In the genomic region with DNA sequence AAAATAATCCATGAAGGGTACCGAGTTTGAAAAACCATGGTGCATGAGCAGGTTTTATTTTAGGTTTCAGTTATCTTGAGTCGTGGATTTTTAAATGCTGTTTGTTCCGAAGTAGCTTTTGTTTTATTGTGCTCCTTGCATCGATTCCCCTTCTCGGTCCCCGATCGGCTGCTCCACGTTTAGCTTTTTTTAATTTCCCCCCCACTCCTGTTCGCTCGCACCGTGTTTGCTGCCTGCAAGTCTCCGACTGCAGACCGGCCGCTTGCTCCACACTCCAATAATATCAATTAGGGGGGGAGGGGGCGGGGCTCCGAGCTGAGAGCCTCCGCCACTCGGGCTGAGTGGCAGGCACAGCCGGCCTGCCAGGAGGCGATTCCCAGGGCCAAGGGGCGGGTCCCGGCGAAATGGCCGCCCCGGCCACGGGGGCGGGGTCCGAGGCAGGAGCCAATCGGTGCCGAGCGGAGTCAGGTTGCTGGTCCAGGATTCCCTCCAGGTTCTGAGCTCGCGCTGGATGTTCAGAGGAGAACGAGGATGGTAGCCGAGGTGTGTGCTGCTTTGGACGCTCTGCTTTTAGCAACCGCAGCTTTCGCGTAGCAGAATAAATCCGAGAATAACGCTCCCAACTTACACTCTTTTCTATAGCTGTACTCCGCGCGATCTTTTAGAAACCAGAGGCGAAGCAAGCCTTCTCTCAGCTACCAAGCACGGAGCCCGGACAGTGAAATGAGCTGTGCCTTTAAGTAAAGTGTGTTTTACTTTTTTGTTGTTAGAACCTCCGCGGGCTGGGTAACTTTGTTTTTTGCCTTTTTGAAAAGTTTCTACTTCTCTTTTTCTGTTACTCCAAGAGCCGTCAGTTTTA, we compare ENCODE assay signal across 8 cellular contexts. TPM values are rescaled to one million over a fixed set of nuclear protein-coding genes. Genes with fewer than 3 reads are reported as not detected.
DNase-seq lines count a peak whose midpoint lies in the region; ATAC-seq and TF ChIP-seq lines count a peak whose summit lies in the region.

A gene (minus strand): TSS at position 256 of the 859 bp plus-strand sequence. CDS start 218 bp downstream, at position 38.

- H3K4me3 Mint-ChIP-seq in CD8-positive, alpha-beta T cell, result peak within 1 kb of the TSS; percentile 79
- peak within 1 kb of the TSS; percentile 80 for H3K4me3 Mint-ChIP-seq in activated naive CD8-positive, alpha-beta T cell treated with anti-CD3 and anti-CD28 coated beads, Interleukin-2, amount 10 ng/mL, durations not matched to agents 7 days and 5 days

- H3K27me3 ChIP-seq in CD8-positive, alpha-beta T cell (ENCODE audit: insufficient read depth, low read length), result peaks cover 15% of the 10 kb centered on the region
- H3K27me3 ChIP-seq in neural cell (ENCODE audit: insufficient read depth, low read depth, low read length), result peaks cover 30% of the 10 kb centered on the region
- peaks cover 0 to 42% of the 10 kb centered on the region in 2 donors for H3K27me3 ChIP-seq in tibial nerve

- H3K4me2 ChIP-seq in neural cell (ENCODE audit: low read length), result peak within 1 kb of the TSS; percentile 87

- H3F3A ChIP-seq in neural cell (ENCODE audit: insufficient read depth, low read length, poor library complexity, severe bottlenecking), result no peaks in the 10 kb centered on the region

- no peaks in the 10 kb centered on the region for H3K36me3 ChIP-seq in CD8-positive, alpha-beta T cell (ENCODE audit: insufficient read depth, low read length)
- H3K36me3 ChIP-seq in neural cell (ENCODE audit: insufficient read depth, low read length), result no peaks in the 10 kb centered on the region
- H3K36me3 ChIP-seq in tibial nerve, result no peaks in the 10 kb centered on the region

- WGBS in tibial nerve, 2 donors, result 1% methylated on average over 38 to 50 of the region's 50 CpGs

- TF ChIP-seq RAD21 in neural cell (conservative IDR thresholded peaks at IDR 0.05), result peak; percentile 48

- H2AFZ ChIP-seq in neural cell (ENCODE audit: low read depth, low read length), result peak within 1 kb of the TSS; percentile 54

- no peaks in the 10 kb centered on the region for H4K20me1 ChIP-seq in neural cell (ENCODE audit: insufficient read depth)

- H3K4me3 ChIP-seq in CD8-positive, alpha-beta T cell (ENCODE audit: low read depth, low read length), result peak within 1 kb of the TSS; percentile 47
- peak within 1 kb of the TSS; percentile 83 for H3K4me3 ChIP-seq in neural cell (ENCODE audit: low read length)
- H3K4me3 ChIP-seq in tibial nerve, result peak within 1 kb of the TSS; percentile 37 to 74 (median 52)

- TF ChIP-seq POLR2A in tibial nerve (IDR thresholded peaks at IDR 0.05), result peak; percentile 6 to 76

- no peak within 1 kb of the TSS for H3K27ac Mint-ChIP-seq in CD8-positive, alpha-beta T cell
- no peak within 1 kb of the TSS for H3K27ac Mint-ChIP-seq in activated naive CD8-positive, alpha-beta T cell treated with anti-CD3 and anti-CD28 coated beads, Interleukin-2, amount 10 ng/mL, durations not matched to agents 7 days and 5 days

- H3K4me1 Mint-ChIP-seq in CD8-positive, alpha-beta T cell (ENCODE audit: low read depth), result peaks cover 26% of the 10 kb centered on the region
- H3K4me1 Mint-ChIP-seq in activated naive CD8-positive, alpha-beta T cell treated with anti-CD3 and anti-CD28 coated beads, Interleukin-2, amount 10 ng/mL, durations not matched to agents 7 days and 5 days, result peaks cover 17% of the 10 kb centered on the region

- H3K9ac ChIP-seq in neural cell (ENCODE audit: low read length), result peak within 1 kb of the TSS; percentile 69

- POLR2A ChIA-PET in CD8-positive, alpha-beta T cell (lab: Charles Lee), result interaction anchor here (1.1 kb wide), 1 partner anchor 10 kb away, joined by 3 read pairs; no protein-coding TSS in a partner anchor
- POLR2A ChIA-PET in activated naive CD8-positive, alpha-beta T cell treated with anti-CD3 and anti-CD28 coated beads, Interleukin-2, amount 10 ng/mL, durations not matched to agents 7 days and 5 days (lab: Charles Lee), result no interaction called here

- CTCF ChIA-PET in CD8-positive, alpha-beta T cell (lab: Charles Lee), result no interaction called here

- peak; percentile 31 for ATAC-seq in CD8-positive, alpha-beta T cell
- ATAC-seq in GM19438 (IDR thresholded peaks at IDR 0.05; ENCODE audit: low read depth, unreplicated experiment) (peak; percentile 88), HG03460 (IDR thresholded peaks at IDR 0.05; ENCODE audit: unreplicated experiment) (peak; percentile 93)
- ATAC-seq in activated naive CD8-positive, alpha-beta T cell treated with anti-CD3 and anti-CD28 coated beads, Interleukin-2, amount 10 ng/mL, durations not matched to agents 7 days and 5 days (ENCODE audit: low read depth), result peak; percentile 62

- no peaks in the 10 kb centered on the region for H3K9me3 ChIP-seq in CD8-positive, alpha-beta T cell (ENCODE audit: low read length)
- H3K9me3 ChIP-seq in neural cell (ENCODE audit: low read length), result no peaks in the 10 kb centered on the region
- no peaks in the 10 kb centered on the region for H3K9me3 ChIP-seq in tibial nerve

- peaks cover 1% of the 10 kb centered on the region for H3K9me3 Mint-ChIP-seq in CD8-positive, alpha-beta T cell
- H3K9me3 Mint-ChIP-seq in activated naive CD8-positive, alpha-beta T cell treated with anti-CD3 and anti-CD28 coated beads, Interleukin-2, amount 10 ng/mL, durations not matched to agents 7 days and 5 days, result no peaks in the 10 kb centered on the region

- peaks cover 16% of the 10 kb centered on the region for H3K79me2 ChIP-seq in neural cell (replicated peaks; ENCODE audit: insufficient read depth, low read length)

- DNase-seq in CD8-positive, alpha-beta T cell, result peak in 5 of 7 experiments; percentile 1 to 46 (median 13)
- DNase-seq in NCI-H524 (lab: John Stamatoyannopoulos, UW) (peak; percentile 96 to 98), glomerular visceral epithelial cell (ENCODE audit: extremely low spot score) (peak; percentile 97), tibial nerve (ENCODE audit: low spot score in 2 of 2) (peak; percentile 88)
- DNase-seq in activated naive CD8-positive, alpha-beta T cell treated with anti-CD3 and anti-CD28 coated beads, Interleukin-2, amount 10 ng/mL, durations not matched to agents 7 days and 5 days, result peak; percentile 49

- H3K36me3 Mint-ChIP-seq in CD8-positive, alpha-beta T cell, result no peaks in the 10 kb centered on the region
- H3K36me3 Mint-ChIP-seq in activated naive CD8-positive, alpha-beta T cell treated with anti-CD3 and anti-CD28 coated beads, Interleukin-2, amount 10 ng/mL, durations not matched to agents 7 days and 5 days, result no peaks in the 10 kb centered on the region

- peaks cover 47% of the 10 kb centered on the region for H3K27me3 Mint-ChIP-seq in CD8-positive, alpha-beta T cell (ENCODE audit: low read depth)
- peaks cover 61% of the 10 kb centered on the region for H3K27me3 Mint-ChIP-seq in activated naive CD8-positive, alpha-beta T cell treated with anti-CD3 and anti-CD28 coated beads, Interleukin-2, amount 10 ng/mL, durations not matched to agents 7 days and 5 days

- H3K27ac ChIP-seq in CD8-positive, alpha-beta T cell (ENCODE audit: low read depth, low read length), result no peak within 1 kb of the TSS
- peak within 1 kb of the TSS; percentile 21 for H3K27ac ChIP-seq in neural cell (ENCODE audit: low read length)
- H3K27ac ChIP-seq in tibial nerve, result peak within 1 kb of the TSS in 1 of 4 donors; percentile 67

- no peak for TF ChIP-seq CTCF in CD8-positive, alpha-beta T cell (IDR thresholded peaks at IDR 0.05)
- TF ChIP-seq CTCF in neural cell (IDR thresholded peaks at IDR 0.05; ENCODE audit: poor library complexity, severe bottlenecking) (no peak), tibial nerve (IDR thresholded peaks at IDR 0.05) (no peak)

- peaks cover 24% of the 10 kb centered on the region for H3K4me1 ChIP-seq in CD8-positive, alpha-beta T cell (ENCODE audit: insufficient read depth, low read length)
- peaks cover 0 to 44% (median 6%) of the 10 kb centered on the region in 4 donors for H3K4me1 ChIP-seq in tibial nerve

- TF ChIP-seq EP300 in neural cell (conservative IDR thresholded peaks at IDR 0.05; ENCODE audit: poor library complexity, severe bottlenecking) (no peak), tibial nerve (IDR thresholded peaks at IDR 0.05) (peak; percentile 12 to 82)

- intact Hi-C loops in CD8-positive, alpha-beta T cell (cut with DNase I, micrococcal nuclease), result no loop called here

- no peaks in the 10 kb centered on the region for H3K9me2 ChIP-seq in neural cell (ENCODE audit: insufficient read depth, low read length)

TF ChIP-seq in neural cell, 6 proteins besides CTCF, POLR2A, EP300 and RAD21 (continues in another document):
- TF ChIP-seq POLR2AphosphoS5 (IDR thresholded peaks at IDR 0.05) (no peak), SMC3 (conservative IDR thresholded peaks at IDR 0.05; ENCODE audit: poor library complexity) (peak; percentile 45), TAF1 (IDR thresholded peaks at IDR 0.05; ENCODE audit: low read depth) (peak; percentile 56), EZH2 (IDR thresholded peaks at IDR 0.05; ENCODE audit: borderline replicate concordance, insufficient read depth, low read length, poor library complexity, severe bottlenecking) (no peak)
- TF ChIP-seq, protein P1, sequence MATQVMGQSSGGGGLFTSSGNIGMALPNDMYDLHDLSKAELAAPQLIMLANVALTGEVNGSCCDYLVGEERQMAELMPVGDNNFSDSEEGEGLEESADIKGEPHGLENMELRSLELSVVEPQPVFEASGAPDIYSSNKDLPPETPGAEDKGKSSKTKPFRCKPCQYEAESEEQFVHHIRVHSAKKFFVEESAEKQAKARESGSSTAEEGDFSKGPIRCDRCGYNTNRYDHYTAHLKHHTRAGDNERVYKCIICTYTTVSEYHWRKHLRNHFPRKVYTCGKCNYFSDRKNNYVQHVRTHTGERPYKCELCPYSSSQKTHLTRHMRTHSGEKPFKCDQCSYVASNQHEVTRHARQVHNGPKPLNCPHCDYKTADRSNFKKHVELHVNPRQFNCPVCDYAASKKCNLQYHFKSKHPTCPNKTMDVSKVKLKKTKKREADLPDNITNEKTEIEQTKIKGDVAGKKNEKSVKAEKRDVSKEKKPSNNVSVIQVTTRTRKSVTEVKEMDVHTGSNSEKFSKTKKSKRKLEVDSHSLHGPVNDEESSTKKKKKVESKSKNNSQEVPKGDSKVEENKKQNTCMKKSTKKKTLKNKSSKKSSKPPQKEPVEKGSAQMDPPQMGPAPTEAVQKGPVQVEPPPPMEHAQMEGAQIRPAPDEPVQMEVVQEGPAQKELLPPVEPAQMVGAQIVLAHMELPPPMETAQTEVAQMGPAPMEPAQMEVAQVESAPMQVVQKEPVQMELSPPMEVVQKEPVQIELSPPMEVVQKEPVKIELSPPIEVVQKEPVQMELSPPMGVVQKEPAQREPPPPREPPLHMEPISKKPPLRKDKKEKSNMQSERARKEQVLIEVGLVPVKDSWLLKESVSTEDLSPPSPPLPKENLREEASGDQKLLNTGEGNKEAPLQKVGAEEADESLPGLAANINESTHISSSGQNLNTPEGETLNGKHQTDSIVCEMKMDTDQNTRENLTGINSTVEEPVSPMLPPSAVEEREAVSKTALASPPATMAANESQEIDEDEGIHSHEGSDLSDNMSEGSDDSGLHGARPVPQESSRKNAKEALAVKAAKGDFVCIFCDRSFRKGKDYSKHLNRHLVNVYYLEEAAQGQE (IDR thresholded peaks at IDR 0.05; ENCODE audit: borderline replicate concordance), result no peak

RNA-seq across cellular contexts. Expression of the gene that starts here (rescaled TPM):
- total RNA-seq in CD8-positive, alpha-beta T cell, result not detected
- not detected for total RNA-seq in activated naive CD8-positive, alpha-beta T cell treated with anti-CD3 and anti-CD28 coated beads, Interleukin-2, amount 10 ng/mL, durations not matched to agents 7 days and 5 days
- 11.2 and 17.4 TPM in 2 replicates for polyA plus RNA-seq in neural cell
- 53.6 and 54.1 TPM in 2 replicates for polyA minus RNA-seq in neural cell
- total RNA-seq in tibial nerve, result 1 to 10 TPM in 3 of 4 donors, under 1 TPM in 1; 0.60 to 2.0 (median 1.7) TPM

Comparison
In these comparisons a context has a peak if more than half of its experiments do, and no peak if none do; other contexts are left out.
1. Peak in DNase-seq, ATAC-seq and H3K4me3 ChIP-seq in CD8-positive, alpha-beta T cell; RNA of the gene not detected or under 1 TPM.
2. Peak in DNase-seq and ATAC-seq in activated naive CD8-positive, alpha-beta T cell treated with anti-CD3 and anti-CD28 coated beads, Interleukin-2, amount 10 ng/mL, durations not matched to agents 7 days and 5 days; RNA of the gene not detected or under 1 TPM.
3. ATAC-seq: peak in every context shown above with its lines; median percentile 93 in HG03460; 88 in GM19438; 62 in activated naive CD8-positive, alpha-beta T cell treated with anti-CD3 and anti-CD28 coated beads, Interleukin-2, amount 10 ng/mL, durations not matched to agents 7 days and 5 days; 31 in CD8-positive, alpha-beta T cell.
4. DNase-seq: peak in every context shown above with its lines; median percentile 97 in NCI-H524; 97 in glomerular visceral epithelial cell; 88 in tibial nerve; 49 in activated naive CD8-positive, alpha-beta T cell treated with anti-CD3 and anti-CD28 coated beads, Interleukin-2, amount 10 ng/mL, durations not matched to agents 7 days and 5 days; 13 in CD8-positive, alpha-beta T cell.